Comparison of ENCODE assay signal across 1 cellular context in the genomic region with DNA sequence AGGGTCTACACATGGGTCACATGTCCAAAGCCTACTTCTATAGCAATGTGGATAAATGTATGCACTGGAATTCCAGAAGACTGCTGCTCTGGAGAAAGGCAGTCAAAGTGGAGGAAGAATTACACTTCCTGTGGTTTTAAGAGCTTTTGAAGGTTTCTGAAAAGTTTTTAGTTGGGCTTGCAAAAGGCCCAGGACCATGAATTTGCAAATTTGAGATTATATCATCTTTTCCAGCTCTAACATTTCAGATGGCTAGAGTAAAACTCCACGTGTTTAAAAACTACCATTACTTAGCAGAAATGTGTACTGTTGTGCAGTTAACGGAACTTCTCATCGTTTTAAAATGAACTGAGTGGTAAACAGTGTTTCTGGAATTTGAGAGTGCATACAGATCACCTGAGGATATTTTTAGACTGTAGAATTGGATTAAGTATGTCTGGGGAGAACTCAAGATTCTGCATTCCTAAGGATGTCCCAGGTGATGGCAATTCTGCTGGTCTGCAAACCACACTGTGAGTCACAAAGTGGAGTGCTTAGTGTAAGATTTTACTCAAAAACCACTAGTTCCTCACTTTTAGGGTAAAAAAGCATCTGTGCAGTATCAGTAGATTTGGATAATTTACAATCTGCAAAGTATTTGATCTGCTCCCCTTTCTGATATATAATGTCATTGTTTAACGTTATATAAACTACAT.
TF ChIP-seq lines count a peak whose summit lies in the region.

No MANE protein-coding gene starts in this region.

TF ChIP-seq in K562, 482 proteins besides CTCF, POLR2A, EP300 and RAD21 (continued from another document and continues in another):
- TF ChIP-seq ZMIZ1 (IDR thresholded peaks at IDR 0.05; ENCODE audit: low read depth in 2 of 2, low read length in 2 of 2) (no peak), HMGN3 (IDR thresholded peaks at IDR 0.05; ENCODE audit: borderline replicate concordance, extremely low read depth, insufficient read length, low read depth, low read length) (no peak), MYBL2 (IDR thresholded peaks at IDR 0.05; ENCODE audit: low read depth) (peak; percentile 48; the same call in 1 of the 2 replicates), MYBL2 (CRISPR knock-in tag; IDR thresholded peaks at IDR 0.05; ENCODE audit: borderline replicate concordance) (no peak), SAFB (IDR thresholded peaks at IDR 0.05; ENCODE audit: borderline replicate concordance, low read depth, low read length) (no peak), THRAP3 (IDR thresholded peaks at IDR 0.05; ENCODE audit: borderline replicate concordance) (no peak), ZNF316 (IDR thresholded peaks at IDR 0.05) (peak; percentile 60; the same call in 1 of the 2 replicates), RBM22 (IDR thresholded peaks at IDR 0.05; ENCODE audit: low read depth, low read length, poor library complexity, severe bottlenecking) (no peak), PTBP1 (IDR thresholded peaks at IDR 0.05; ENCODE audit: low read depth, low read length) (no peak), CTBP1 (IDR thresholded peaks at IDR 0.05; ENCODE audit: borderline replicate concordance) (peak; percentile 28; the same call in 1 of the 2 replicates), MTF1 (CRISPR knock-in tag; IDR thresholded peaks at IDR 0.05; ENCODE audit: borderline replicate concordance) (no peak), ZNF589 (CRISPR knock-in tag; IDR thresholded peaks at IDR 0.05; ENCODE audit: low read depth) (no peak), CBFA2T2 (conservative IDR thresholded peaks at IDR 0.05) (no peak), ZNF395 (CRISPR knock-in tag; IDR thresholded peaks at IDR 0.05) (no peak), TAF9B (IDR thresholded peaks at IDR 0.05; ENCODE audit: partially characterized antibody) (no peak), ZNF324 (CRISPR knock-in tag; IDR thresholded peaks at IDR 0.05) (no peak), ZNF57 (CRISPR knock-in tag; IDR thresholded peaks at IDR 0.05) (no peak), RREB1 (CRISPR knock-in tag; IDR thresholded peaks at IDR 0.05) (no peak), DDX20 (tag; IDR thresholded peaks at IDR 0.05; ENCODE audit: low read depth) (no peak), TFAP4 (CRISPR knock-in tag; IDR thresholded peaks at IDR 0.05; ENCODE audit: borderline replicate concordance) (no peak), JUND (IDR thresholded peaks at IDR 0.05; ENCODE audit: borderline replicate concordance, low read depth, low read length) (no peak), JUND (tag; IDR thresholded peaks at IDR 0.05; ENCODE audit: borderline replicate concordance, low read depth, low read length) (peak; percentile 48; the same call in 1 of the 3 replicates), CBFA2T3 (IDR thresholded peaks at IDR 0.05) (no peak), CSDE1 (IDR thresholded peaks at IDR 0.05) (no peak), ZNF79 (CRISPR knock-in tag; IDR thresholded peaks at IDR 0.05; ENCODE audit: low read depth) (no peak), EP400 (IDR thresholded peaks at IDR 0.05) (peak; percentile 29; the same call in 1 of the 2 replicates), DIDO1 (tag; IDR thresholded peaks at IDR 0.05; ENCODE audit: low read depth) (no peak), SMARCA5 (IDR thresholded peaks at IDR 0.05) (no peak), ZBTB43 (CRISPR knock-in tag; IDR thresholded peaks at IDR 0.05) (no peak), MED1 (CRISPR knock-in tag; IDR thresholded peaks at IDR 0.05; ENCODE audit: borderline replicate concordance) (no peak), ZEB2 (IDR thresholded peaks at IDR 0.05) (no peak), RAD51 (IDR thresholded peaks at IDR 0.05; ENCODE audit: borderline replicate concordance, low read depth) (peak; percentile 19; the same call in 1 of the 2 replicates), TSHZ1 (CRISPR knock-in tag; IDR thresholded peaks at IDR 0.05) (no peak), C11orf30 (IDR thresholded peaks at IDR 0.05; ENCODE audit: low read depth) (peak; percentile 28; the same call in 1 of the 2 replicates), MTA3 (IDR thresholded peaks at IDR 0.05; ENCODE audit: borderline replicate concordance) (no peak), MYC (IDR thresholded peaks at IDR 0.05; ENCODE audit: low read depth, low read length) (peak; percentile 27; the same call in 1 of the 2 replicates), MYC (CRISPR knock-in tag; IDR thresholded peaks at IDR 0.05; ENCODE audit: borderline replicate concordance, low read depth) (no peak), ZKSCAN8 (CRISPR knock-in tag; IDR thresholded peaks at IDR 0.05) (no peak)
- TF ChIP-seq, protein P1, sequence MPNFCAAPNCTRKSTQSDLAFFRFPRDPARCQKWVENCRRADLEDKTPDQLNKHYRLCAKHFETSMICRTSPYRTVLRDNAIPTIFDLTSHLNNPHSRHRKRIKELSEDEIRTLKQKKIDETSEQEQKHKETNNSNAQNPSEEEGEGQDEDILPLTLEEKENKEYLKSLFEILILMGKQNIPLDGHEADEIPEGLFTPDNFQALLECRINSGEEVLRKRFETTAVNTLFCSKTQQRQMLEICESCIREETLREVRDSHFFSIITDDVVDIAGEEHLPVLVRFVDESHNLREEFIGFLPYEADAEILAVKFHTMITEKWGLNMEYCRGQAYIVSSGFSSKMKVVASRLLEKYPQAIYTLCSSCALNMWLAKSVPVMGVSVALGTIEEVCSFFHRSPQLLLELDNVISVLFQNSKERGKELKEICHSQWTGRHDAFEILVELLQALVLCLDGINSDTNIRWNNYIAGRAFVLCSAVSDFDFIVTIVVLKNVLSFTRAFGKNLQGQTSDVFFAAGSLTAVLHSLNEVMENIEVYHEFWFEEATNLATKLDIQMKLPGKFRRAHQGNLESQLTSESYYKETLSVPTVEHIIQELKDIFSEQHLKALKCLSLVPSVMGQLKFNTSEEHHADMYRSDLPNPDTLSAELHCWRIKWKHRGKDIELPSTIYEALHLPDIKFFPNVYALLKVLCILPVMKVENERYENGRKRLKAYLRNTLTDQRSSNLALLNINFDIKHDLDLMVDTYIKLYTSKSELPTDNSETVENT (CRISPR knock-in tag; IDR thresholded peaks at IDR 0.05): no peak
- TF ChIP-seq, protein P2, sequence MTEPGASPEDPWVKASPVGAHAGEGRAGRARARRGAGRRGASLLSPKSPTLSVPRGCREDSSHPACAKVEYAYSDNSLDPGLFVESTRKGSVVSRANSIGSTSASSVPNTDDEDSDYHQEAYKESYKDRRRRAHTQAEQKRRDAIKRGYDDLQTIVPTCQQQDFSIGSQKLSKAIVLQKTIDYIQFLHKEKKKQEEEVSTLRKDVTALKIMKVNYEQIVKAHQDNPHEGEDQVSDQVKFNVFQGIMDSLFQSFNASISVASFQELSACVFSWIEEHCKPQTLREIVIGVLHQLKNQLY (CRISPR knock-in tag; conservative IDR thresholded peaks at IDR 0.05): no peak
